Comparison of ENCODE assay signal across 8 cellular contexts in genomic region chr3:133575121-133575520, GRCh38. TPM values are rescaled to one million over a fixed set of nuclear protein-coding genes. Genes with fewer than 3 reads are reported as not detected.
DNase-seq lines count a peak whose midpoint lies in the region; ATAC-seq, FAIRE-seq and TF ChIP-seq lines count a peak whose summit lies in the region.

No MANE protein-coding gene starts in this region.

- peaks cover 32 to 82% (median 61%) of the 10 kb centered on the region in 3 donors for H3K4me1 ChIP-seq in esophagus squamous epithelium
- H3K4me1 ChIP-seq in pancreas = peaks cover 28 to 44% (median 30%) of the 10 kb centered on the region in 3 donors

- H3K9me3 ChIP-seq in SK-N-MC (ENCODE audit: low read depth, low read length) = no peaks in the 10 kb centered on the region
- no peaks in the 10 kb centered on the region for H3K9me3 ChIP-seq in esophagus squamous epithelium
- H3K9me3 ChIP-seq in pancreas = no peaks in the 10 kb centered on the region

- peak overlapping the region; percentile 93 for H3K9ac ChIP-seq in SK-N-MC (ENCODE audit: insufficient read length)

- ATAC-seq in pancreas (no peak), GM21367 (IDR thresholded peaks at IDR 0.05; ENCODE audit: unreplicated experiment) (no peak), GM18868 (IDR thresholded peaks at IDR 0.05; ENCODE audit: unreplicated experiment) (no peak)

- H3K27ac ChIP-seq in SK-N-MC (no peak overlapping the region), esophagus squamous epithelium (peak overlapping the region; percentile 96 to 99 (median 98)), pancreas (peak overlapping the region; percentile 93 to 98 (median 96))

- intact Hi-C loops in esophagus squamous epithelium (cut with DNase I) (loop anchor here (10.0 kb wide), 1 partner anchor 120 kb away; no protein-coding TSS in a partner anchor), pancreas (cut with DNase I) (loop anchor here in 1 of 3 donors (10.0 kb wide), 1 partner anchor 80 kb away; no protein-coding TSS in a partner anchor)

- peak overlapping the region; percentile 90 for H3K4me3 ChIP-seq in SK-N-MC
- peak overlapping the region; percentile 85 to 90 (median 88) for H3K4me3 ChIP-seq in esophagus squamous epithelium
- peak overlapping the region; percentile 0 to 84 (median 75) for H3K4me3 ChIP-seq in pancreas

- in situ Hi-C loops in GM13976 (cut with MboI; ENCODE audit: low sequenced_read_pairs, unreplicated experiment) = loop anchor here (10.0 kb wide), 1 partner anchor 110 kb away; no protein-coding TSS in a partner anchor

- no peak for TF ChIP-seq POLR2A in esophagus squamous epithelium (IDR thresholded peaks at IDR 0.05)

- no peaks in the 10 kb centered on the region for H3K27me3 ChIP-seq in esophagus squamous epithelium
- H3K27me3 ChIP-seq in pancreas = no peaks in the 10 kb centered on the region

- DNase-seq in EH (ENCODE audit: low read depth) = peak; percentile 16
- DNase-seq in SK-N-MC (ENCODE audit: low read depth, low spot score) = no peak
- no peak for DNase-seq in esophagus squamous epithelium (lab: John Stamatoyannopoulos, UW)
- DNase-seq in pancreas = no peak
- no peak for DNase-seq in GM13976 (ENCODE audit: low spot score)
- DNase-seq in HTR-8/SVneo (ENCODE audit: insufficient read length, low spot score) = no peak

- WGBS in esophagus squamous epithelium, 2 donors = 33 to 43% methylated on average over 3 of the region's 3 CpGs
- 30 to 41% methylated on average over 3 of the region's 3 CpGs for WGBS in pancreas, 2 donors

- no peak for FAIRE-seq in pancreas (lab: Jason Lieb, UNC)
- FAIRE-seq in HTR-8/SVneo (lab: Jason Lieb, UNC) = no peak

- H3K36me3 ChIP-seq in SK-N-MC (ENCODE audit: insufficient read depth, low read length) (peaks cover 51% of the 10 kb centered on the region), esophagus squamous epithelium (peaks cover 0 to 48% (median 12%) of the 10 kb centered on the region in 3 donors), pancreas (peaks cover 0 to 22% (median 0%) of the 10 kb centered on the region in 3 donors)

- TF ChIP-seq CTCF in esophagus squamous epithelium (IDR thresholded peaks at IDR 0.05) (no peak), pancreas (IDR thresholded peaks at IDR 0.05) (no peak), GM13976 (IDR thresholded peaks at IDR 0.05; ENCODE audit: borderline replicate concordance, control extremely low read depth, extremely low read depth, insufficient read depth, missing control alignments) (no peak)

RNA-seq across cellular contexts. Expression of gene CDV3, which starts 1.6 kb away (rescaled TPM):
- 100 to 1,000 TPM in 3 of 4 donors, 10 to 100 TPM in 1; 94.5 to 120 (median 119) TPM for total RNA-seq in esophagus squamous epithelium
- 10 to 100 TPM; 52.0 to 92.9 (median 85.5) TPM for total RNA-seq in pancreas
- 10 to 100 TPM; 27.6 to 38.4 TPM for polyA plus RNA-seq in pancreas
